In genomic region chr10:15518256-15518655, GRCh38 we compare ENCODE assay signal across 21 cellular contexts.
DNase-seq lines count a peak whose midpoint lies in the region; ATAC-seq, FAIRE-seq and TF ChIP-seq lines count a peak whose summit lies in the region.
"Had no signal": no experiment of that assay in that cellular context is flagged by ENCODE, and none has a peak within 500 bp of the region (broad histone marks: within the 10 kb centered on the region; RNA-seq: fewer than 3 reads in every experiment).

No MANE protein-coding gene starts in this region.

- no peak overlapping the region for H2AFZ ChIP-seq in OCI-LY7 (ENCODE audit: low read length)

- peak; percentile 48 for DNase-seq in GM04504 (ENCODE audit: low read depth)
- DNase-seq in RKO (ENCODE audit: low spot score): peak; percentile 43
- peak; percentile 4 to 34 for DNase-seq in cardiac fibroblast (ENCODE audit: low read depth in 2 of 2)
- DNase-seq in urothelium cell line (ENCODE audit: low spot score): peak; percentile 62
- DNase-seq in OCI-LY7 (ENCODE audit: low spot score): no peak
- DNase-seq in activated CD8-positive, alpha-beta memory T cell treated with anti-CD3 and anti-CD28 coated beads, Interleukin-2, amount 50 U/mL, for 48 hours: no peak
- DNase-seq: activated CD4-positive, alpha-beta T cell treated with anti-CD3 and anti-CD28 coated beads, Interleukin-2, amount 50 U/mL, for 1 hour; midbrain; NCI-H1105; NCI-H524; SHP77 treated with DMSO at 0.1 percent for 48 hours; stimulated activated CD4-positive, alpha-beta T cell treated with anti-CD3 and anti-CD28 coated beads, Interleukin-1b, Interleukin-23, amount 100 ng/mL, for 48 hours; stimulated activated naive CD8-positive, alpha-beta T cell treated with anti-CD3 and anti-CD28 coated beads, Interleukin-15, Interleukin-2, amounts not matched to agents 100 U/mL and 50 U/mL, for 24 hours; T-helper 1 cell; transverse colon had no signal

- H4K20me1 ChIP-seq in OCI-LY7 (ENCODE audit: insufficient read depth, low read length): no peaks in the 10 kb centered on the region
- H4K20me1 ChIP-seq: BLaER1 treated with 17β-estradiol and CSF1 and Interleukin-3, amounts not matched to agents 10 nM and 100 nM had no signal

- H3K4me1 ChIP-seq in OCI-LY7 (ENCODE audit: insufficient read depth, low read length, poor library complexity, severe bottlenecking): no peaks in the 10 kb centered on the region
- H3K4me1 ChIP-seq: ascending aorta; BLaER1 treated with 17β-estradiol and CSF1 and Interleukin-3, amounts not matched to agents 10 nM and 100 nM had no signal

- TF ChIP-seq CTCF in cardiac fibroblast (IDR thresholded peaks at IDR 0.05; ENCODE audit: low read depth, low read length) (no peak), OCI-LY7 (conservative IDR thresholded peaks at IDR 0.05; ENCODE audit: low read length) (no peak)

- BruUV-seq in OCI-LY7 (replicated peaks; lab: Mats Ljungman, UMichigan): no TSS peak

- H3K79me2 ChIP-seq in OCI-LY7 (ENCODE audit: insufficient read depth, low read depth, low read length): no peaks in the 10 kb centered on the region

- no peak for FAIRE-seq in urothelium cell line (lab: Jason Lieb, UNC)
- FAIRE-seq: endothelial cell of umbilical vein had no signal

- H3K4me3 ChIP-seq in cardiac fibroblast (replicated peaks in 1 of 2; ENCODE audit: low read depth in 2 of 2, low read length in 2 of 2) (no peak overlapping the region), OCI-LY7 (ENCODE audit: low read depth, low read length, poor library complexity, severe bottlenecking) (no peak overlapping the region)
- H3K4me3 ChIP-seq: ascending aorta; BLaER1 treated with 17β-estradiol and CSF1 and Interleukin-3, amounts not matched to agents 10 nM and 100 nM; coronary artery; transverse colon had no signal

- CTCF ChIA-PET in OCI-LY7 (lab: Charles Lee; ENCODE audit: unreplicated experiment): no interaction called here

- H3K9me3 ChIP-seq in OCI-LY7 (ENCODE audit: low read length): no peaks in the 10 kb centered on the region
- H3K9me3 ChIP-seq: ascending aorta, transverse colon had no signal

- intact Hi-C loops in OCI-LY7 (cut with micrococcal nuclease; ENCODE audit: unreplicated experiment): no loop called here

- POLR2A ChIA-PET in OCI-LY7 (lab: Charles Lee): interaction anchor here (0.7 kb wide), 1 partner anchor 1105 kb away, joined by 3 read pairs; no protein-coding TSS in a partner anchor

- no peak overlapping the region for H3K27ac ChIP-seq in OCI-LY7 (ENCODE audit: low read depth, low read length, poor library complexity, severe bottlenecking)
- H3K27ac ChIP-seq: BLaER1 treated with 17β-estradiol and CSF1 and Interleukin-3, amounts not matched to agents 10 nM and 100 nM; coronary artery; KMS-11; transverse colon had no signal

- H3K4me2 ChIP-seq in OCI-LY7 (ENCODE audit: low read length): no peak overlapping the region
- H3K4me2 ChIP-seq: BLaER1 treated with 17β-estradiol and CSF1 and Interleukin-3, amounts not matched to agents 10 nM and 100 nM; KMS-11 had no signal

- no peak for ATAC-seq in activated CD4-positive, CD25-positive, alpha-beta regulatory T cell treated with anti-CD3 and anti-CD28 coated beads, Interleukin-2, amount 50 U/mL, for 24 hours
- ATAC-seq: stimulated activated naive CD8-positive, alpha-beta T cell treated with anti-CD3 and anti-CD28 coated beads, Interleukin-15, Interleukin-2, amounts not matched to agents 100 U/mL and 50 U/mL, for 24 hours had no signal

- H3K9me2 ChIP-seq in OCI-LY7 (ENCODE audit: insufficient read depth, low read length): no peaks in the 10 kb centered on the region

- no peaks in the 10 kb centered on the region for H3K36me3 ChIP-seq in OCI-LY7 (ENCODE audit: insufficient read depth, low read length)
- H3K36me3 ChIP-seq: transverse colon had no signal

Comparison
In these comparisons a context has a peak if more than half of its experiments do, and no peak if none do; other contexts are left out.
1. DNase-seq: peak in GM04504 (single experiment), RKO (single experiment), cardiac fibroblast (2 of 2) and urothelium cell line (single experiment); none in OCI-LY7 (single experiment) and activated CD8-positive, alpha-beta memory T cell treated with anti-CD3 and anti-CD28 coated beads, Interleukin-2, amount 50 U/mL, for 48 hours (single experiment).